In the genomic region with DNA sequence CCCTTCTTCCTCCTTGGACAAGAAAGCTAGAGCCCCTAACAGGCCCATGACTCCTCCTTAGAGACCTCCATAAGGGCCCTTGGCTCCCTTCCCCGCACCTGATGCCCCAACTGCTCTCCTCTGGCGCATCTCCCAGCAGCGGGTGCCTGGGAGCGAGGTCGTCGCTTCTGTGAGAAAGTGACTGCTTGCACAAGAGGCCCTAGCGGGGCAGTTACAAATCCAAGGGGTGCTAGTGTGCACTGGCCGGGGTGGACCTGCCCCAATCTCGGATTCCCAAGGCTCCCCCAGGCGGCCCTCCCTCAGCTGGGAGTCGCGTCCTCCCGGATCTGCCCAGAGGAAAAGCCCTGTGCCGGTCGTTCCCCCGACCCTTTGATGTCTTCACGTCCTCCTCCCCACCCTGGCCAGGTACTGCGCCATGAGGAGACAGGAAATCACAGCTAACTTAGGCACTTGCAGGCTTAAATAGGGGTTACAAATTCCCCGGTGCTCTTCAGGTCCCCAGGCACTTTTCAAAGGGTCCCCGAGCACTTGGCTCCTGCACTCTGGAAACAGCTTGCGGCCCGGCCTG, we compare ENCODE assay signal across 1 cellular context.
TF ChIP-seq lines count a peak whose summit lies in the region.

No MANE protein-coding gene starts in this region.

TF ChIP-seq in H1, 55 proteins besides CTCF, POLR2A, EP300 and RAD21:
- TF ChIP-seq PHF8 (conservative IDR thresholded peaks at IDR 0.05; ENCODE audit: low read depth, low read length): no peak
- TF ChIP-seq, protein P1, sequence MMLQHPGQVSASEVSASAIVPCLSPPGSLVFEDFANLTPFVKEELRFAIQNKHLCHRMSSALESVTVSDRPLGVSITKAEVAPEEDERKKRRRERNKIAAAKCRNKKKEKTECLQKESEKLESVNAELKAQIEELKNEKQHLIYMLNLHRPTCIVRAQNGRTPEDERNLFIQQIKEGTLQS (IDR thresholded peaks at IDR 0.05; ENCODE audit: insufficient read depth, low read depth, low read length): no peak
- TF ChIP-seq CEBPB (IDR thresholded peaks at IDR 0.05; ENCODE audit: low read depth, low read length): no peak
- no peak for TF ChIP-seq SP1 (IDR thresholded peaks at IDR 0.05; ENCODE audit: low read depth, low read length)
- no peak for TF ChIP-seq SP2 (IDR thresholded peaks at IDR 0.05; ENCODE audit: low read length)
- TF ChIP-seq, protein P2, sequence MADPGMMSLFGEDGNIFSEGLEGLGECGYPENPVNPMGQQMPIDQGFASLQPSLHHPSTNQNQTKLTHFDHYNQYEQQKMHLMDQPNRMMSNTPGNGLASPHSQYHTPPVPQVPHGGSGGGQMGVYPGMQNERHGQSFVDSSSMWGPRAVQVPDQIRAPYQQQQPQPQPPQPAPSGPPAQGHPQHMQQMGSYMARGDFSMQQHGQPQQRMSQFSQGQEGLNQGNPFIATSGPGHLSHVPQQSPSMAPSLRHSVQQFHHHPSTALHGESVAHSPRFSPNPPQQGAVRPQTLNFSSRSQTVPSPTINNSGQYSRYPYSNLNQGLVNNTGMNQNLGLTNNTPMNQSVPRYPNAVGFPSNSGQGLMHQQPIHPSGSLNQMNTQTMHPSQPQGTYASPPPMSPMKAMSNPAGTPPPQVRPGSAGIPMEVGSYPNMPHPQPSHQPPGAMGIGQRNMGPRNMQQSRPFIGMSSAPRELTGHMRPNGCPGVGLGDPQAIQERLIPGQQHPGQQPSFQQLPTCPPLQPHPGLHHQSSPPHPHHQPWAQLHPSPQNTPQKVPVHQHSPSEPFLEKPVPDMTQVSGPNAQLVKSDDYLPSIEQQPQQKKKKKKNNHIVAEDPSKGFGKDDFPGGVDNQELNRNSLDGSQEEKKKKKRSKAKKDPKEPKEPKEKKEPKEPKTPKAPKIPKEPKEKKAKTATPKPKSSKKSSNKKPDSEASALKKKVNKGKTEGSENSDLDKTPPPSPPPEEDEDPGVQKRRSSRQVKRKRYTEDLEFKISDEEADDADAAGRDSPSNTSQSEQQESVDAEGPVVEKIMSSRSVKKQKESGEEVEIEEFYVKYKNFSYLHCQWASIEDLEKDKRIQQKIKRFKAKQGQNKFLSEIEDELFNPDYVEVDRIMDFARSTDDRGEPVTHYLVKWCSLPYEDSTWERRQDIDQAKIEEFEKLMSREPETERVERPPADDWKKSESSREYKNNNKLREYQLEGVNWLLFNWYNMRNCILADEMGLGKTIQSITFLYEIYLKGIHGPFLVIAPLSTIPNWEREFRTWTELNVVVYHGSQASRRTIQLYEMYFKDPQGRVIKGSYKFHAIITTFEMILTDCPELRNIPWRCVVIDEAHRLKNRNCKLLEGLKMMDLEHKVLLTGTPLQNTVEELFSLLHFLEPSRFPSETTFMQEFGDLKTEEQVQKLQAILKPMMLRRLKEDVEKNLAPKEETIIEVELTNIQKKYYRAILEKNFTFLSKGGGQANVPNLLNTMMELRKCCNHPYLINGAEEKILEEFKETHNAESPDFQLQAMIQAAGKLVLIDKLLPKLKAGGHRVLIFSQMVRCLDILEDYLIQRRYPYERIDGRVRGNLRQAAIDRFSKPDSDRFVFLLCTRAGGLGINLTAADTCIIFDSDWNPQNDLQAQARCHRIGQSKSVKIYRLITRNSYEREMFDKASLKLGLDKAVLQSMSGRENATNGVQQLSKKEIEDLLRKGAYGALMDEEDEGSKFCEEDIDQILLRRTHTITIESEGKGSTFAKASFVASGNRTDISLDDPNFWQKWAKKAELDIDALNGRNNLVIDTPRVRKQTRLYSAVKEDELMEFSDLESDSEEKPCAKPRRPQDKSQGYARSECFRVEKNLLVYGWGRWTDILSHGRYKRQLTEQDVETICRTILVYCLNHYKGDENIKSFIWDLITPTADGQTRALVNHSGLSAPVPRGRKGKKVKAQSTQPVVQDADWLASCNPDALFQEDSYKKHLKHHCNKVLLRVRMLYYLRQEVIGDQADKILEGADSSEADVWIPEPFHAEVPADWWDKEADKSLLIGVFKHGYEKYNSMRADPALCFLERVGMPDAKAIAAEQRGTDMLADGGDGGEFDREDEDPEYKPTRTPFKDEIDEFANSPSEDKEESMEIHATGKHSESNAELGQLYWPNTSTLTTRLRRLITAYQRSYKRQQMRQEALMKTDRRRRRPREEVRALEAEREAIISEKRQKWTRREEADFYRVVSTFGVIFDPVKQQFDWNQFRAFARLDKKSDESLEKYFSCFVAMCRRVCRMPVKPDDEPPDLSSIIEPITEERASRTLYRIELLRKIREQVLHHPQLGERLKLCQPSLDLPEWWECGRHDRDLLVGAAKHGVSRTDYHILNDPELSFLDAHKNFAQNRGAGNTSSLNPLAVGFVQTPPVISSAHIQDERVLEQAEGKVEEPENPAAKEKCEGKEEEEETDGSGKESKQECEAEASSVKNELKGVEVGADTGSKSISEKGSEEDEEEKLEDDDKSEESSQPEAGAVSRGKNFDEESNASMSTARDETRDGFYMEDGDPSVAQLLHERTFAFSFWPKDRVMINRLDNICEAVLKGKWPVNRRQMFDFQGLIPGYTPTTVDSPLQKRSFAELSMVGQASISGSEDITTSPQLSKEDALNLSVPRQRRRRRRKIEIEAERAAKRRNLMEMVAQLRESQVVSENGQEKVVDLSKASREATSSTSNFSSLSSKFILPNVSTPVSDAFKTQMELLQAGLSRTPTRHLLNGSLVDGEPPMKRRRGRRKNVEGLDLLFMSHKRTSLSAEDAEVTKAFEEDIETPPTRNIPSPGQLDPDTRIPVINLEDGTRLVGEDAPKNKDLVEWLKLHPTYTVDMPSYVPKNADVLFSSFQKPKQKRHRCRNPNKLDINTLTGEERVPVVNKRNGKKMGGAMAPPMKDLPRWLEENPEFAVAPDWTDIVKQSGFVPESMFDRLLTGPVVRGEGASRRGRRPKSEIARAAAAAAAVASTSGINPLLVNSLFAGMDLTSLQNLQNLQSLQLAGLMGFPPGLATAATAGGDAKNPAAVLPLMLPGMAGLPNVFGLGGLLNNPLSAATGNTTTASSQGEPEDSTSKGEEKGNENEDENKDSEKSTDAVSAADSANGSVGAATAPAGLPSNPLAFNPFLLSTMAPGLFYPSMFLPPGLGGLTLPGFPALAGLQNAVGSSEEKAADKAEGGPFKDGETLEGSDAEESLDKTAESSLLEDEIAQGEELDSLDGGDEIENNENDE (IDR thresholded peaks at IDR 0.05; ENCODE audit: insufficient replicate concordance, low read length): no peak
- no peak for TF ChIP-seq RBBP5 (IDR thresholded peaks at IDR 0.05; ENCODE audit: borderline replicate concordance, low read depth, low read length)
- no peak for TF ChIP-seq TAF7 (optimal IDR thresholded peaks at IDR 0.05; ENCODE audit: borderline replicate concordance, low read depth, low read length)
- TF ChIP-seq NANOG (IDR thresholded peaks at IDR 0.05; ENCODE audit: insufficient read depth, low read depth, low read length, poor library complexity, severe bottlenecking): no peak
- TF ChIP-seq RNF2 (IDR thresholded peaks at IDR 0.05; ENCODE audit: borderline replicate concordance, low read depth, low read length, missing control alignments, poor library complexity, severe bottlenecking): peak; percentile 78
- TF ChIP-seq ASH2L (IDR thresholded peaks at IDR 0.05; ENCODE audit: low read length): no peak
- TF ChIP-seq TCF12 (IDR thresholded peaks at IDR 0.05; ENCODE audit: low read depth, low read length): peak; percentile 46; the same call in 1 of the 2 replicates
- no peak for TF ChIP-seq TAF1 (IDR thresholded peaks at IDR 0.05; ENCODE audit: low read depth, low read length)
- TF ChIP-seq, protein P3, sequence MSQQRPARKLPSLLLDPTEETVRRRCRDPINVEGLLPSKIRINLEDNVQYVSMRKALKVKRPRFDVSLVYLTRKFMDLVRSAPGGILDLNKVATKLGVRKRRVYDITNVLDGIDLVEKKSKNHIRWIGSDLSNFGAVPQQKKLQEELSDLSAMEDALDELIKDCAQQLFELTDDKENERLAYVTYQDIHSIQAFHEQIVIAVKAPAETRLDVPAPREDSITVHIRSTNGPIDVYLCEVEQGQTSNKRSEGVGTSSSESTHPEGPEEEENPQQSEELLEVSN (IDR thresholded peaks at IDR 0.05): no peak
- no peak for TF ChIP-seq NRF1 (IDR thresholded peaks at IDR 0.05; ENCODE audit: low read depth, low read length)
- no peak for TF ChIP-seq JUND (IDR thresholded peaks at IDR 0.05; ENCODE audit: low read length)
- no peak for TF ChIP-seq RXRA (IDR thresholded peaks at IDR 0.05; ENCODE audit: insufficient read depth, low read depth, low read length)
- no peak for TF ChIP-seq GTF2F1 (IDR thresholded peaks at IDR 0.05; ENCODE audit: borderline replicate concordance, low read depth, low read length)
- no peak for TF ChIP-seq CHD1 (IDR thresholded peaks at IDR 0.05; ENCODE audit: low read depth, low read length)
- peak; percentile 72 for TF ChIP-seq EZH2 (IDR thresholded peaks at IDR 0.05; ENCODE audit: low read depth, low read length, severe bottlenecking)
- 0 out of 4 replicates have a peak, but pooled peaks of 1 of the 2 experiments have one; percentile 9 for TF ChIP-seq SIN3A (conservative IDR thresholded peaks at IDR 0.05 in 1 of 2, IDR thresholded peaks at IDR 0.05 in 1 of 2; ENCODE audit: low read depth in 1 of 2, low read length in 2 of 2)
- TF ChIP-seq KDM4A (IDR thresholded peaks at IDR 0.05; ENCODE audit: low read depth, low read length, severe bottlenecking): peak; percentile 29
- TF ChIP-seq SIRT6 (IDR thresholded peaks at IDR 0.05; ENCODE audit: low read length): no peak
- peak; percentile 60 for TF ChIP-seq SUZ12 (IDR thresholded peaks at IDR 0.05; ENCODE audit: low read length)
- no peak for TF ChIP-seq SRF (IDR thresholded peaks at IDR 0.05; ENCODE audit: low read depth, low read length)
- TF ChIP-seq RFX5 (IDR thresholded peaks at IDR 0.05; ENCODE audit: borderline replicate concordance, low read depth, low read length): no peak
- no peak for TF ChIP-seq HDAC6 (IDR thresholded peaks at IDR 0.05; ENCODE audit: low read depth, low read length)
- TF ChIP-seq CBX8 (IDR thresholded peaks at IDR 0.05; ENCODE audit: borderline replicate concordance, low read depth, low read length): no peak; the same call in 1 of the 2 replicates
- no peak for TF ChIP-seq SAP30 (IDR thresholded peaks at IDR 0.05; ENCODE audit: insufficient read depth, insufficient replicate concordance, low read length)
- no peak for TF ChIP-seq SP4 (IDR thresholded peaks at IDR 0.05; ENCODE audit: low read length)
- no peak for TF ChIP-seq ZNF274 (IDR thresholded peaks at IDR 0.05; ENCODE audit: borderline replicate concordance, extremely low read depth, low read length)
- no peak for TF ChIP-seq HDAC2 (IDR thresholded peaks at IDR 0.05; ENCODE audit: borderline replicate concordance in 1 of 2, low read depth in 2 of 2, low read length in 2 of 2)
- no peak; the same call in 1 of the 2 replicates for TF ChIP-seq EGR1 (IDR thresholded peaks at IDR 0.05; ENCODE audit: borderline replicate concordance, low read depth, low read length)
- TF ChIP-seq TBP (IDR thresholded peaks at IDR 0.05; ENCODE audit: low read depth, low read length): no peak
- no peak for TF ChIP-seq CREB1 (IDR thresholded peaks at IDR 0.05)
- TF ChIP-seq, protein P4, sequence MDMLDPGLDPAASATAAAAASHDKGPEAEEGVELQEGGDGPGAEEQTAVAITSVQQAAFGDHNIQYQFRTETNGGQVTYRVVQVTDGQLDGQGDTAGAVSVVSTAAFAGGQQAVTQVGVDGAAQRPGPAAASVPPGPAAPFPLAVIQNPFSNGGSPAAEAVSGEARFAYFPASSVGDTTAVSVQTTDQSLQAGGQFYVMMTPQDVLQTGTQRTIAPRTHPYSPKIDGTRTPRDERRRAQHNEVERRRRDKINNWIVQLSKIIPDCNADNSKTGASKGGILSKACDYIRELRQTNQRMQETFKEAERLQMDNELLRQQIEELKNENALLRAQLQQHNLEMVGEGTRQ (IDR thresholded peaks at IDR 0.05; ENCODE audit: low read length): no peak
- TF ChIP-seq FOSL1 (IDR thresholded peaks at IDR 0.05; ENCODE audit: insufficient read depth, low read depth, low read length): no peak
- TF ChIP-seq, protein P5, sequence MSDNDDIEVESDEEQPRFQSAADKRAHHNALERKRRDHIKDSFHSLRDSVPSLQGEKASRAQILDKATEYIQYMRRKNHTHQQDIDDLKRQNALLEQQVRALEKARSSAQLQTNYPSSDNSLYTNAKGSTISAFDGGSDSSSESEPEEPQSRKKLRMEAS (IDR thresholded peaks at IDR 0.05): no peak
- TF ChIP-seq SIX5 (IDR thresholded peaks at IDR 0.05; ENCODE audit: low read depth, low read length): no peak
- TF ChIP-seq CTBP2 (IDR thresholded peaks at IDR 0.05; ENCODE audit: borderline replicate concordance, insufficient read depth, insufficient read length, low read length): peak; percentile 79
- TF ChIP-seq BCL11A (IDR thresholded peaks at IDR 0.05; ENCODE audit: low read depth in 2 of 2, low read length in 2 of 2): no peak
- TF ChIP-seq POLR2AphosphoS5 (IDR thresholded peaks at IDR 0.05; ENCODE audit: low read depth, low read length): peak; percentile 34; the same call in 1 of the 2 replicates
